In genomic region chr2:108927405-108927804, GRCh38 we compare ENCODE assay signal across 23 cellular contexts.
"Had no signal": no experiment of that assay in that cellular context is flagged by ENCODE, and none has a peak within 500 bp of the region (broad histone marks: within the 10 kb centered on the region; RNA-seq: fewer than 3 reads in every experiment).

No MANE protein-coding gene starts in this region.

- H3K9me3 Mint-ChIP-seq: IgD-negative memory B cell had no signal

- H3K27ac Mint-ChIP-seq: IgD-negative memory B cell had no signal

- DNase-seq: Kasumi-1, MM.1S, NCI-H1092 treated with DMSO at 0.1 percent for 48 hours, NCI-H1436, NCI-H187, NCI-H2029, NCI-H2081 treated with DMSO at 0.1 percent for 48 hours, NCI-H2171, NCI-H226, NCI-H446, NCI-H510A, NCI-H524 treated with DMSO at 0.1 percent for 48 hours, NCI-H69, NCI-H774, PC-3, SHP77 treated with DMSO at 0.1 percent for 48 hours, SJCRH30 had no signal

- H3K27me3 ChIP-seq: SJCRH30 had no signal

- H3K9me3 ChIP-seq: SJCRH30 had no signal

- ATAC-seq: PC-3, Right ventricle myocardium inferior had no signal

- H3K36me3 ChIP-seq: SJCRH30 had no signal

- H3K4me2 ChIP-seq: KMS-11 had no signal

- H3K4me3 Mint-ChIP-seq: IgD-negative memory B cell had no signal

- H3K27ac ChIP-seq: HL-60, KMS-11, RWPE1, SJCRH30 had no signal

- H3K4me1 Mint-ChIP-seq: IgD-negative memory B cell had no signal

- H3K4me3 ChIP-seq: K562, SJCRH30 had no signal

- H3K9ac ChIP-seq: KMS-11 had no signal
